In genomic region chr18:31102020-31102684, GRCh38 we compare ENCODE assay signal across 8 cellular contexts. TPM values are rescaled to one million over a fixed set of nuclear protein-coding genes. Genes with fewer than 3 reads are reported as not detected.
DNase-seq lines count a peak whose midpoint lies in the region; ATAC-seq and TF ChIP-seq lines count a peak whose summit lies in the region.

Gene DSC2 (minus strand): TSS chr18:31102421. CDS start chr18:31101971, 450 bp downstream.

- H3F3A ChIP-seq in neural progenitor cell (ENCODE audit: low read depth): peaks cover 16% of the 10 kb centered on the region

- no peaks in the 10 kb centered on the region for H3K9me3 Mint-ChIP-seq in neural progenitor cell

- peak within 1 kb of the TSS; percentile 84 for H3K27ac Mint-ChIP-seq in neural progenitor cell

- no peaks in the 10 kb centered on the region for H3K9me3 ChIP-seq in neural progenitor cell (ENCODE audit: low read depth)

- no peaks in the 10 kb centered on the region for H3K36me3 ChIP-seq in neural progenitor cell

- no peaks in the 10 kb centered on the region for H4K20me1 ChIP-seq in neural progenitor cell (ENCODE audit: low read depth)

- H3K4me3 Mint-ChIP-seq in neural progenitor cell: peak within 1 kb of the TSS; percentile 94

- in situ Hi-C loops in Caki2 (cut with HindIII; ENCODE audit: low pct_unique_long_range_greater_than_20kb, low sequenced_read_pairs): no loop called here

- no peaks in the 10 kb centered on the region for H3K27me3 Mint-ChIP-seq in neural progenitor cell (ENCODE audit: insufficient read depth, low read depth)

- H3K4me2 ChIP-seq in neural progenitor cell: peak within 1 kb of the TSS; percentile 86

- peak within 1 kb of the TSS; percentile 81 for H3K27ac ChIP-seq in neural progenitor cell

- H3K4me1 ChIP-seq in neural progenitor cell: peaks cover 7% of the 10 kb centered on the region

- H3K79me2 ChIP-seq in neural progenitor cell (ENCODE audit: low read depth): peaks cover 34% of the 10 kb centered on the region

- ATAC-seq in GM19328 (IDR thresholded peaks at IDR 0.05; ENCODE audit: unreplicated experiment): no peak

- H3K27me3 ChIP-seq in neural progenitor cell: peaks cover 12% of the 10 kb centered on the region

- H3K4me3 ChIP-seq in fibroblast of pulmonary artery (replicated peaks; ENCODE audit: low read depth, low read length) (peak within 1 kb of the TSS; percentile 67), neural progenitor cell (peak within 1 kb of the TSS; percentile 90)

- peak within 1 kb of the TSS; percentile 92 for H2AFZ ChIP-seq in neural progenitor cell (replicated peaks)

- peaks cover 21% of the 10 kb centered on the region for H3K4me1 Mint-ChIP-seq in neural progenitor cell

- no peaks in the 10 kb centered on the region for H3K36me3 Mint-ChIP-seq in neural progenitor cell

- TF ChIP-seq CTCF in fibroblast of pulmonary artery (IDR thresholded peaks at IDR 0.05; ENCODE audit: low read length, missing control alignments) (no peak), neural progenitor cell (IDR thresholded peaks at IDR 0.05) (no peak)

- peak within 1 kb of the TSS; percentile 69 for H3K9ac ChIP-seq in neural progenitor cell

- peak; percentile 38 for DNase-seq in Caki2 (ENCODE audit: low read depth)
- peak; percentile 40 for DNase-seq in NCI-H69 (lab: John Stamatoyannopoulos, UW)
- no peak for DNase-seq in fibroblast of pulmonary artery (ENCODE audit: low read depth)
- DNase-seq in neural progenitor cell (ENCODE audit: low spot score): peak; percentile 80
- no peak for DNase-seq in H4 (ENCODE audit: low spot score)
- DNase-seq in NCI-H524 treated with DMSO at 0.1 percent for 48 hours (lab: John Stamatoyannopoulos, UW): no peak
- no peak for DNase-seq in A172 (ENCODE audit: low spot score)

RNA-seq across cellular contexts. Expression of gene DSC2, which starts in this region (rescaled TPM):
- 0.81 and 5.4 TPM in 2 replicates for total RNA-seq in Caki2 (2014; rRNA removed; shearing (Covaris generic); ENCODE audit: low replicate concordance)
- total RNA-seq in neural progenitor cell (ENCODE audit: low replicate concordance): 11.9 and 16.0 TPM in 2 replicates
- 0.14 and 0.48 TPM in 2 replicates for total RNA-seq in H4 (2014; rRNA removed; shearing (Covaris generic))
- total RNA-seq in A172 (2014; rRNA removed; shearing (Covaris generic)): not detected in 2 replicates

Comparison
In these comparisons a context has a peak if more than half of its experiments do, and no peak if none do; other contexts are left out.
1. DNase-seq: peak in Caki2 (single experiment), NCI-H69 (single experiment) and neural progenitor cell (single experiment); none in fibroblast of pulmonary artery (single experiment), H4 (single experiment), NCI-H524 treated with DMSO at 0.1 percent for 48 hours (single experiment) and A172 (single experiment).